Comparison of ENCODE assay signal across 1 cellular context in genomic region chr19:57278481-57278880, GRCh38.
TF ChIP-seq lines count a peak whose summit lies in the region.

No MANE protein-coding gene starts in this region.

TF ChIP-seq in IMR-90, 13 proteins besides CTCF, POLR2A, EP300 and RAD21:
- TF ChIP-seq MAFK (IDR thresholded peaks at IDR 0.05; ENCODE audit: low read depth, low read length) (peak; percentile 41; the same call in 1 of the 2 replicates), FOS (IDR thresholded peaks at IDR 0.05; ENCODE audit: low read depth, low read length) (peak; percentile 66), NFE2L2 (IDR thresholded peaks at IDR 0.05; ENCODE audit: low read depth, low read length) (0 out of 2 replicates have a peak, but pooled peaks have one; percentile 22)
TF ChIP-seq in IMR-90: peak in this region for 3; not testable (repeated sequence) for 10.
